ENCODE assay signal across 15 cellular contexts in the genomic region with DNA sequence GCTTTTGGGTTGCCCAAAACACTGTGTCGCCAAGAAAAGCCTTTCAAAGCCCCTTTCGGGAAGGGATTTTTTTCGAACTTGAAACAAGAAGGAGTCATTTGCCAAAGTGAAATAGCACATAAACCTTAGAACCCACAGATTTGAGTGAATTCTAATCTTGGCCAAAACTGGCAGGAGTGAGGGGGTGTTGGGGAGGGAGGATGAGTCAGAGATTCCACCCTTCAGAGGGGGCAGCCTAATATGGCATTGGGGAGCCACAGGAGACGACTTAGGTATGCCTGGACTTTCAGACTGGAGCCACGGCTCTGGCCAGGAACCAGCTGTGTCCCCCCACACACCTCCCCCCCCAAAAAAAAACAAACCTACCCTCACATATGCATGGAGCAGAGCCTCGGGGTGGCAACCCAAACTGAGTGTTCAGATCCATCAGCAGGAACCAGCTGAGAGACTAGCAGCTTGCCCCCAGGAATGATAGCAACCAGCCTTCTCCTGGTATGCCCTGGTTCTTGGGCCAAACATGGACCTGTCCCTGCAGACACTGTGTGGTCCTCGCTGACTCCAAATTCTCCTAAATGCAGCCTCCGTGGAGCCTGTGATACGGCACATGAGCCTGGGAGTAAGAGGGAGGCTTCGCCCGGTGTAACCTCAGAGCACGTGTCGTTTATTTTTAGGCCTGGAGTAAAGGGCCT.
DNase-seq lines count a peak whose midpoint lies in the region; ATAC-seq and TF ChIP-seq lines count a peak whose summit lies in the region.
"Had no signal": no experiment of that assay in that cellular context is flagged by ENCODE, and none has a peak within 500 bp of the region (broad histone marks: within the 10 kb centered on the region; RNA-seq: fewer than 3 reads in every experiment).

No MANE protein-coding gene starts in this region.

- no peak overlapping the region for H3K9ac ChIP-seq in smooth muscle cell (ENCODE audit: low read depth)

- H3K27me3 ChIP-seq in SJSA1 (replicated peaks) (no peaks in the 10 kb centered on the region), smooth muscle cell (ENCODE audit: low read depth) (no peaks in the 10 kb centered on the region)
- H3K27me3 ChIP-seq: hepatocyte had no signal

- H3K4me2 ChIP-seq in smooth muscle cell, result peak overlapping the region; percentile 52
- H3K4me2 ChIP-seq: hepatocyte had no signal

- H3F3A ChIP-seq in smooth muscle cell (ENCODE audit: low read depth), result no peaks in the 10 kb centered on the region

- no peaks in the 10 kb centered on the region for H3K4me1 ChIP-seq in SJSA1 (replicated peaks)
- H3K4me1 ChIP-seq in smooth muscle cell (ENCODE audit: low read depth), result peaks cover 11% of the 10 kb centered on the region

- ATAC-seq in GM18873 (IDR thresholded peaks at IDR 0.05; ENCODE audit: low FRiP score, unreplicated experiment) (no peak), HG03521 (IDR thresholded peaks at IDR 0.05; ENCODE audit: unreplicated experiment) (no peak)
- ATAC-seq: SK-N-SH treated with all-trans-retinoic acid at 6 μM for 48 hours had no signal

- H4K20me1 ChIP-seq in smooth muscle cell (ENCODE audit: low read depth), result no peaks in the 10 kb centered on the region

- no peak overlapping the region for H2AFZ ChIP-seq in smooth muscle cell (ENCODE audit: low read depth)
- H2AFZ ChIP-seq: hepatocyte had no signal

- peak; percentile 2 for DNase-seq in GM04503 (ENCODE audit: low read depth)
- peak; percentile 29 to 47 for DNase-seq in SJSA1 (ENCODE audit: low read depth in 1 of 2, low spot score in 2 of 2)
- peak; percentile 74 for DNase-seq in iPS DF 19.7 (ENCODE audit: low read depth, low spot score)
- no peak for DNase-seq in smooth muscle cell (lab: John Stamatoyannopoulos, UW; ENCODE audit: unreplicated experiment)
- DNase-seq in islet precursor cell, result no peak
- DNase-seq in Kasumi-1 (lab: John Stamatoyannopoulos, UW), result no peak
- DNase-seq: activated naive CD4-positive, alpha-beta T cell treated with Interleukin-2 at 50 U/mL for 16 hours; C1 segment of cervical spinal cord; HCEC 1CT; NCI-H2171 treated with DMSO at 0.1 percent for 48 hours; occipital lobe had no signal

- no peak overlapping the region for H3K4me3 ChIP-seq in SJSA1
- no peak overlapping the region for H3K4me3 ChIP-seq in smooth muscle cell
- H3K4me3 ChIP-seq: hepatocyte had no signal

- no peaks in the 10 kb centered on the region for H3K79me2 ChIP-seq in smooth muscle cell (ENCODE audit: low read depth)
- H3K79me2 ChIP-seq: hepatocyte had no signal

- no peak overlapping the region for H3K27ac ChIP-seq in SJSA1
- H3K27ac ChIP-seq in smooth muscle cell (ENCODE audit: low read depth), result peak overlapping the region; percentile 29
- H3K27ac ChIP-seq: hepatocyte had no signal

- no peak for TF ChIP-seq CTCF in smooth muscle cell (IDR thresholded peaks at IDR 0.05; ENCODE audit: borderline replicate concordance, insufficient read depth, poor library complexity, severe bottlenecking)

- H3K9me3 ChIP-seq in SJSA1 (replicated peaks), result no peaks in the 10 kb centered on the region; the same call in 1 of the 2 replicates
- H3K9me3 ChIP-seq in smooth muscle cell (replicated peaks; ENCODE audit: low read depth), result no peaks in the 10 kb centered on the region

- H3K36me3 ChIP-seq in SJSA1 (no peaks in the 10 kb centered on the region), smooth muscle cell (ENCODE audit: low read depth) (no peaks in the 10 kb centered on the region)

- WGBS in smooth muscle cell (ENCODE audit: low lambda C conversion rate), result 48% methylated on average over 13 of the region's 13 CpGs

Comparison
In these comparisons a context has a peak if more than half of its experiments do, and no peak if none do; other contexts are left out.
1. DNase-seq: peak in GM04503 (single experiment), SJSA1 (2 of 2) and iPS DF 19.7 (single experiment); none in smooth muscle cell (single experiment), islet precursor cell (single experiment) and Kasumi-1 (0 of 2).